13 cellular contexts compared by ENCODE assay signal in genomic region chr17:2705263-2705662, GRCh38. TPM values are rescaled to one million over a fixed set of nuclear protein-coding genes. Genes with fewer than 3 reads are reported as not detected.
DNase-seq lines count a peak whose midpoint lies in the region; ATAC-seq and TF ChIP-seq lines count a peak whose summit lies in the region.
"Had no signal": no experiment of that assay in that cellular context is flagged by ENCODE, and none has a peak within 500 bp of the region (broad histone marks: within the 10 kb centered on the region; RNA-seq: fewer than 3 reads in every experiment).

No MANE protein-coding gene starts in this region.

- no peaks in the 10 kb centered on the region for H3K9me3 Mint-ChIP-seq in activated T-cell treated with anti-CD3 and anti-CD28 coated beads, Interleukin-2, amount 50 U/mL, for 24 hours

- H3F3A ChIP-seq in PC-3 (ENCODE audit: low read length, unreplicated experiment): no peaks in the 10 kb centered on the region

- peaks cover 33% of the 10 kb centered on the region for H3K4me1 Mint-ChIP-seq in activated T-cell treated with anti-CD3 and anti-CD28 coated beads, Interleukin-2, amount 50 U/mL, for 24 hours (ENCODE audit: low read depth)

- H3K4me1 ChIP-seq in PC-3 (ENCODE audit: insufficient read depth, low read length) (peaks cover 15% of the 10 kb centered on the region), fibroblast of lung (ENCODE audit: control insufficient read depth, extremely low read depth, insufficient read depth, low read length) (peaks cover 16% of the 10 kb centered on the region)
- H3K4me1 ChIP-seq in effector memory CD4-positive, alpha-beta T cell (ENCODE audit: control insufficient read depth, insufficient read depth, low read length, poor library complexity, severe bottlenecking): peaks cover 11% of the 10 kb centered on the region

- POLR2A ChIA-PET in PC-3 (lab: Charles Lee; ENCODE audit: unreplicated experiment): no interaction called here

- H3K27me3 Mint-ChIP-seq in activated T-cell treated with anti-CD3 and anti-CD28 coated beads, Interleukin-2, amount 50 U/mL, for 24 hours: no peaks in the 10 kb centered on the region

- CTCF ChIA-PET in PC-3 (lab: Charles Lee): no interaction called here

- H4K20me1 ChIP-seq in PC-3 (ENCODE audit: low read length): peaks cover 56% of the 10 kb centered on the region
- H4K20me1 ChIP-seq in fibroblast of lung (ENCODE audit: control insufficient read depth, extremely low read depth, insufficient read depth, low read length): peaks cover 3% of the 10 kb centered on the region

- H3K79me2 ChIP-seq in PC-3 (ENCODE audit: low read length) (peaks cover 60% of the 10 kb centered on the region), fibroblast of lung (ENCODE audit: control insufficient read depth, insufficient read depth, low read length) (peaks cover 63% of the 10 kb centered on the region)

- H3K27me3 ChIP-seq in PC-3 (ENCODE audit: low read length) (no peaks in the 10 kb centered on the region), fibroblast of lung (ENCODE audit: control insufficient read depth, insufficient read depth, low read length) (no peaks in the 10 kb centered on the region)
- no peaks in the 10 kb centered on the region for H3K27me3 ChIP-seq in effector memory CD4-positive, alpha-beta T cell (replicated peaks; ENCODE audit: control insufficient read depth, insufficient read depth, low read length, poor library complexity, severe bottlenecking)
- H3K27me3 ChIP-seq: Peyer's patch had no signal

- no peak overlapping the region for H3K4me3 Mint-ChIP-seq in activated T-cell treated with anti-CD3 and anti-CD28 coated beads, Interleukin-2, amount 50 U/mL, for 24 hours

- no peak overlapping the region for H2AFZ ChIP-seq in PC-3 (ENCODE audit: low read length)
- H2AFZ ChIP-seq in fibroblast of lung (ENCODE audit: low read length): no peak overlapping the region

- TF ChIP-seq CTCF in PC-3 (conservative IDR thresholded peaks at IDR 0.05; ENCODE audit: low read depth, low read length): no peak
- no peak for TF ChIP-seq CTCF in fibroblast of lung (conservative IDR thresholded peaks at IDR 0.05 in 1 of 2, IDR thresholded peaks at IDR 0.05 in 1 of 2; ENCODE audit: low read depth in 1 of 2, low read length in 2 of 2)

- no peak for DNase-seq in activated T-cell treated with anti-CD3 and anti-CD28 coated beads, Interleukin-2, amount 50 U/mL, for 24 hours
- no peak for DNase-seq in activated T-cell treated with anti-CD3 and anti-CD28 coated beads for 4 hours
- DNase-seq in PC-3: no peak
- DNase-seq in fibroblast of lung (ENCODE audit: low read depth in 2 of 2): peak; percentile 70 to 71
- peak; percentile 53 for DNase-seq in renal cortical epithelial cell (ENCODE audit: low read depth)
- DNase-seq in NCI-H1694 treated with DMSO at 0.1 percent for 48 hours (lab: John Stamatoyannopoulos, UW): no peak
- DNase-seq in effector memory CD4-positive, alpha-beta T cell: no peak
- DNase-seq: activated T-cell treated with anti-CD3 and anti-CD28 coated beads, Interleukin-2, amount 50 U/mL, for 1 hour; hippocampal formation had no signal

- H3K36me3 Mint-ChIP-seq in activated T-cell treated with anti-CD3 and anti-CD28 coated beads, Interleukin-2, amount 50 U/mL, for 24 hours (ENCODE audit: low read depth): peaks cover 85% of the 10 kb centered on the region

- H3K4me3 ChIP-seq in PC-3 (ENCODE audit: low read length) (no peak overlapping the region), fibroblast of lung (replicated peaks in 1 of 4; ENCODE audit: control extremely low read depth in 1 of 4, insufficient read depth in 1 of 4, low read depth in 3 of 4, low read length in 4 of 4) (no peak overlapping the region)
- H3K4me3 ChIP-seq in effector memory CD4-positive, alpha-beta T cell (ENCODE audit: insufficient read depth, low read depth, low read length, poor library complexity, severe bottlenecking): no peak overlapping the region
- H3K4me3 ChIP-seq: Peyer's patch had no signal

- ATAC-seq in PC-3 (peak; percentile 37; the same call in 1 of the 2 replicates), HG03571 (IDR thresholded peaks at IDR 0.05; ENCODE audit: unreplicated experiment) (no peak)

- peaks cover 7% of the 10 kb centered on the region; the same call in 1 of the 2 replicates for H3K36me3 ChIP-seq in PC-3 (ENCODE audit: low read depth, low read length)
- H3K36me3 ChIP-seq in fibroblast of lung (ENCODE audit: control insufficient read depth, insufficient read depth, low read length): peaks cover 12% of the 10 kb centered on the region
- peaks cover 42% of the 10 kb centered on the region for H3K36me3 ChIP-seq in effector memory CD4-positive, alpha-beta T cell (ENCODE audit: control insufficient read depth, insufficient read depth, low read length)

- H3K4me2 ChIP-seq in PC-3 (ENCODE audit: low read length) (no peak overlapping the region), fibroblast of lung (ENCODE audit: extremely low read depth, insufficient read depth, low read length) (peak overlapping the region; percentile 51)

- H3K9me2 ChIP-seq in PC-3 (replicated peaks; ENCODE audit: low read length): no peaks in the 10 kb centered on the region

- H3K9ac ChIP-seq in PC-3 (ENCODE audit: low read length) (no peak overlapping the region), fibroblast of lung (ENCODE audit: insufficient read depth, low read length) (no peak overlapping the region)

- H3K9me3 ChIP-seq in PC-3 (ENCODE audit: low read length) (no peaks in the 10 kb centered on the region), fibroblast of lung (ENCODE audit: control insufficient read depth, insufficient read depth, low read depth, low read length) (no peaks in the 10 kb centered on the region)
- no peaks in the 10 kb centered on the region for H3K9me3 ChIP-seq in effector memory CD4-positive, alpha-beta T cell (ENCODE audit: control insufficient read depth, low read length)
- H3K9me3 ChIP-seq: Peyer's patch had no signal

- H3K27ac ChIP-seq in PC-3 (ENCODE audit: low read length) (no peak overlapping the region), fibroblast of lung (ENCODE audit: insufficient read depth, low read length) (no peak overlapping the region)
- no peak overlapping the region for H3K27ac ChIP-seq in effector memory CD4-positive, alpha-beta T cell (ENCODE audit: insufficient read depth, low read length, poor library complexity, severe bottlenecking)
- H3K27ac ChIP-seq: Peyer's patch had no signal

- intact Hi-C loops in PC-3 (cut with micrococcal nuclease): no loop called here

- BruUV-seq in PC-3 (replicated peaks; lab: Mats Ljungman, UMichigan): no TSS peak

- peak overlapping the region; percentile 38 for H3K27ac Mint-ChIP-seq in activated T-cell treated with anti-CD3 and anti-CD28 coated beads, Interleukin-2, amount 50 U/mL, for 24 hours

RNA-seq across cellular contexts. Expression of gene CLUH, which starts 6.3 kb away (rescaled TPM):
- total RNA-seq in PC-3 (2014; rRNA removed) (108 and 148 TPM in 2 replicates), fibroblast of lung (28.2 and 29.4 TPM in 2 replicates), renal cortical epithelial cell (55.4 and 115 TPM in 2 replicates)
- polyA plus RNA-seq in fibroblast of lung: 10.5 and 19.2 TPM in 2 replicates
- 24.1 and 40.5 TPM in 2 replicates for polyA plus RNA-seq in fibroblast of lung (2012)
- polyA minus RNA-seq in fibroblast of lung (ENCODE audit: low replicate concordance): 23.8 and 41.2 TPM in 2 replicates

RNA-seq across cellular contexts. Expression of gene CCDC92B, which starts 44.2 kb away (rescaled TPM):
- not detected in 2 replicates for total RNA-seq in PC-3 (2014; rRNA removed)
- total RNA-seq in fibroblast of lung: not detected in 2 replicates
- not detected in 2 replicates for polyA plus RNA-seq in fibroblast of lung
- polyA plus RNA-seq in fibroblast of lung (2012): not detected in 2 replicates
- polyA minus RNA-seq in fibroblast of lung (ENCODE audit: low replicate concordance): not detected in 2 replicates
- not detected in 2 replicates for total RNA-seq in renal cortical epithelial cell
- total RNA-seq: dermis microvascular lymphatic vessel endothelial cell, myocyte had no signal

Comparison
In these comparisons a context has a peak if more than half of its experiments do, and no peak if none do; other contexts are left out.
1. DNase-seq: peak in fibroblast of lung (2 of 2) and renal cortical epithelial cell (single experiment); none in activated T-cell treated with anti-CD3 and anti-CD28 coated beads, Interleukin-2, amount 50 U/mL, for 24 hours (single experiment), activated T-cell treated with anti-CD3 and anti-CD28 coated beads for 4 hours (single experiment), PC-3 (single experiment), NCI-H1694 treated with DMSO at 0.1 percent for 48 hours (single experiment) and effector memory CD4-positive, alpha-beta T cell (0 of 3).